ENCODE assay signal across 12 cellular contexts in the genomic region with DNA sequence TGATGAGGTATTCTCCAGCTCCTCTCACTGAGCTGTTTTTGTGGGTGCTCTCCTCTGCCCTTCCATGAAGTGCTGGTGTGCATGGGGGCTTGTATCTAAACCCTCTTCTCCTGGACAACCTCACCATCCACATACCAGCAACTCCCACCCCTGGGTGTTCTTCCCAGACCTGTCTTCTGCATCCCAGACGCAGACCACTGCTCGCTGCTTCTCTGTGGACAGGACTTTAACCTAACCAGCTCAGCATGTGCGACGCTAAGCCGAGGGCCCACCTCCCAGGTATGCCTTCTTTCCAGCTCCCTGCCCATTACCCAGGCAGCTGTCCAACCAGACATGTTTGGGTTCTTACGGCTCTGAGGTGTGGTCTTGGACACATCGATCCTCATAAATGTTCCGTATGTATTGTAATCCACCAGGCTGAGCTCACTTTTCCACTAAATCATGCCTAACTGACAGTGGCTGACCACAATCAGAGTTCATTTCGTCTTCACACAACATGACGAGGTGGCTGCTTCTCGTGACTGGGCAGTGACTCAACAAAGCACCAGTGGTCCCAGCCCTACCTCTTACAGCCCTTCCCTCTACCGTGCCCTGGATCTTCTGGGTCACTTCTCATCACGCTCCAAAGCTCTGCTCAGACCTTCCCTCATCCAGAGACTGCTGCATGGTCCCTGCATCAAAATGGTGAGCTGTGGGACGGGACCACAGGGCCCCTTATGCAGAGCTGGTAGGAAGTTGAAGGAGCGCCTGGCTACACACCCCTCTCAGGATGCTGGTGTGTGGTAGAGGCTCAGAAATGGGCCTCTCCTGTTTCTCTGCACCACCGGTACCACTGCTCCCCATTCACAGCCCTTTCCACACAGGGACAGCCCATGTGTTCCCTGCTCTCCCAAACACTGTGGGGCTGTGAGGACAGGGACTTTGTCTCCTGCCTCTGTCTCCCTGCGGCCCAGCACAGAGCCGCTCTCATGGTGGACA. TPM values are rescaled to one million over a fixed set of nuclear protein-coding genes. Genes with fewer than 3 reads are reported as not detected.
DNase-seq lines count a peak whose midpoint lies in the region; ATAC-seq and TF ChIP-seq lines count a peak whose summit lies in the region.
"Had no signal": no experiment of that assay in that cellular context is flagged by ENCODE, and none has a peak within 500 bp of the region (broad histone marks: within the 10 kb centered on the region; RNA-seq: fewer than 3 reads in every experiment).

No MANE protein-coding gene starts in this region.

- H2AFZ ChIP-seq in mammary epithelial cell (ENCODE audit: low read depth, low read length) = no peak overlapping the region

- H3K9me3 ChIP-seq in mammary epithelial cell (replicated peaks; ENCODE audit: insufficient read depth, low read length) (peaks cover 5% of the 10 kb centered on the region), mucosa of descending colon (no peaks in the 10 kb centered on the region)

- H3K4me1 ChIP-seq in mammary epithelial cell (ENCODE audit: insufficient read depth, low read length) (no peaks in the 10 kb centered on the region), mucosa of descending colon (ENCODE audit: low read depth) (no peaks in the 10 kb centered on the region)

- H3K27me3 ChIP-seq in mammary epithelial cell (ENCODE audit: insufficient read depth, low read length) = no peaks in the 10 kb centered on the region

- H3K4me2 ChIP-seq in mammary epithelial cell (ENCODE audit: insufficient read depth, low read depth, low read length) = no peak overlapping the region

- intact Hi-C loops in mammary epithelial cell (cut with micrococcal nuclease) (no loop called here), mucosa of descending colon (cut with DNase I, micrococcal nuclease) (no loop called here)

- H4K20me1 ChIP-seq in mammary epithelial cell (ENCODE audit: insufficient read depth, low read length) = no peaks in the 10 kb centered on the region

- no peak for TF ChIP-seq CTCF in mammary epithelial cell (conservative IDR thresholded peaks at IDR 0.05 in 1 of 2, IDR thresholded peaks at IDR 0.05 in 1 of 2; ENCODE audit: extremely low read depth in 1 of 2, insufficient read depth in 1 of 2, low read depth in 1 of 2, low read length in 2 of 2)
- TF ChIP-seq CTCF in mucosa of descending colon (IDR thresholded peaks at IDR 0.05) = no peak

- H3K27ac ChIP-seq in mammary epithelial cell (ENCODE audit: insufficient read depth, low read depth, low read length) (no peak overlapping the region), caudate nucleus (ENCODE audit: low read depth, low read length) (no peak overlapping the region)
- H3K27ac ChIP-seq: C4-2B had no signal

- no peaks in the 10 kb centered on the region for H3K36me3 ChIP-seq in mammary epithelial cell (ENCODE audit: insufficient read depth, low read length)
- H3K36me3 ChIP-seq in mucosa of descending colon (ENCODE audit: low read depth) = no peaks in the 10 kb centered on the region

- WGBS in mammary epithelial cell (ENCODE audit: low coverage, missing lambda C conversion rate) = 93% methylated on average over 17 of the region's 18 CpGs

- no peak overlapping the region for H3K4me3 ChIP-seq in mammary epithelial cell (replicated peaks in 1 of 3; ENCODE audit: insufficient read depth in 1 of 3, low read depth in 2 of 3, low read length in 3 of 3)
- H3K4me3 ChIP-seq in mucosa of descending colon = no peak overlapping the region

- H3K79me2 ChIP-seq in mammary epithelial cell (ENCODE audit: insufficient read depth, low read length) = no peaks in the 10 kb centered on the region

- dilution Hi-C loops in mammary epithelial cell (cut with HindIII; ENCODE audit: low sequenced_read_pairs) = no loop called here

- CTCF ChIA-PET in mammary epithelial cell (lab: Charles Lee; ENCODE audit: low non-redundant PET) = interaction anchor here (0.6 kb wide), 1 partner anchor 53 kb away, joined by 3 read pairs; no protein-coding TSS in a partner anchor

- no TSS peak for BruUV-seq in mammary epithelial cell (replicated peaks; lab: Mats Ljungman, UMichigan)

- in situ Hi-C loops in mammary epithelial cell (cut with MboI; ENCODE audit: low sequenced_read_pairs in 2 of 2) = no loop called here

- DNase-seq in AG20443 (ENCODE audit: low spot score) (peak; percentile 78), LoVo (ENCODE audit: low spot score) (peak; percentile 26), mammary epithelial cell (peak; percentile 64), mucosa of descending colon (peak in 1 of 3 donors; percentile 25), CD1c-positive myeloid dendritic cell (ENCODE audit: extremely low spot score) (no peak), NCI-H146 treated with DMSO at 0.1 percent for 48 hours (lab: John Stamatoyannopoulos, UW; ENCODE audit: unreplicated experiment) (no peak), NCI-H2196 (lab: John Stamatoyannopoulos, UW; ENCODE audit: unreplicated experiment) (no peak), caudate nucleus (lab: John Stamatoyannopoulos, UW) (no peak)
- DNase-seq: stimulated activated naive CD4-positive, alpha-beta T cell treated with Interleukin-2 at 50 U/mL for 16 hours had no signal

- H3K9ac ChIP-seq in mammary epithelial cell (ENCODE audit: insufficient read depth, low read length) = no peak overlapping the region

- peak; percentile 20 for ATAC-seq in mucosa of descending colon
- ATAC-seq: naive thymus-derived CD8-positive, alpha-beta T cell had no signal

RNA-seq across cellular contexts. Expression of a gene that starts 9.6 kb away (rescaled TPM):
- 10 to 100 TPM; 39.7 to 70.1 TPM for total RNA-seq in mammary epithelial cell
- polyA plus RNA-seq in mammary epithelial cell = 78.2 TPM
- polyA minus RNA-seq in mammary epithelial cell = 30.4 TPM
- 10 to 100 TPM; 65.3 to 99.7 (median 90.6) TPM for total RNA-seq in mucosa of descending colon

RNA-seq across cellular contexts. Expression of a gene that starts 12.1 kb away (rescaled TPM):
- 10 to 100 TPM in 1 of 2 donors, 1 to 10 TPM in 1; 6.5 to 20.0 TPM for total RNA-seq in mammary epithelial cell
- 2.1 TPM for polyA plus RNA-seq in mammary epithelial cell
- 9.1 TPM for polyA minus RNA-seq in mammary epithelial cell
- total RNA-seq in mucosa of descending colon = 100 to 1,000 TPM in 1 of 3 donors, 10 to 100 TPM in 2; 16.8 to 456 (median 20.5) TPM
- total RNA-seq: naive thymus-derived CD8-positive, alpha-beta T cell; T-helper 1 cell treated with Interleukin-12 subunit alpha and Interleukin-12 subunit beta and Interleukin-4 antibody, amounts not matched to agents 30 ng/mL and 1 ng/mL, for 36 hours had no signal
- polyA plus RNA-seq: naive thymus-derived CD8-positive, alpha-beta T cell had no signal

RNA-seq across cellular contexts. Expression of a gene that starts 23.0 kb away (rescaled TPM):
- total RNA-seq in mammary epithelial cell (10 to 100 TPM; 56.9 to 63.3 TPM), mucosa of descending colon (10 to 100 TPM; 33.7 to 46.8 (median 37.6) TPM)
- polyA plus RNA-seq in mammary epithelial cell = 58.9 TPM
- 11.0 TPM for polyA minus RNA-seq in mammary epithelial cell

RNA-seq across cellular contexts. Expression of a gene that starts 54.3 kb away (rescaled TPM):
- total RNA-seq in mammary epithelial cell = 100 to 1,000 TPM in 1 of 2 donors, 10 to 100 TPM in 1; 36.0 to 109 TPM
- polyA plus RNA-seq in mammary epithelial cell = 25.5 TPM
- polyA minus RNA-seq in mammary epithelial cell = 130 TPM
- total RNA-seq in mucosa of descending colon = 100 to 1,000 TPM in 2 of 3 donors, 10 to 100 TPM in 1; 88.0 to 176 (median 105) TPM

Comparison
In these comparisons a context has a peak if more than half of its experiments do, and no peak if none do; other contexts are left out.
1. DNase-seq: peak in AG20443 (single experiment), LoVo (single experiment) and mammary epithelial cell (single experiment); none in CD1c-positive myeloid dendritic cell (single experiment), NCI-H146 treated with DMSO at 0.1 percent for 48 hours (single experiment), NCI-H2196 (single experiment) and caudate nucleus (0 of 61).